6 cellular contexts compared by ENCODE assay signal in genomic region chr10:18445635-18446034, GRCh38.
DNase-seq lines count a peak whose midpoint lies in the region; ATAC-seq, FAIRE-seq and TF ChIP-seq lines count a peak whose summit lies in the region.
"Not testable (repeated sequence)": the region's sequence is repeated elsewhere in the genome, so short reads cannot be mapped to it uniquely, and the experiment has no call there.

No MANE protein-coding gene starts in this region.

- H3K27me3 Mint-ChIP-seq in endodermal cell (ENCODE audit: insufficient read depth), result not testable (repeated sequence)

- not testable (repeated sequence) for TF ChIP-seq EP300 in esophagus muscularis mucosa (IDR thresholded peaks at IDR 0.05); gastroesophageal sphincter (IDR thresholded peaks at IDR 0.05); HepG2 (IDR thresholded peaks at IDR 0.05; ENCODE audit: low read depth in 2 of 2, low read length in 2 of 2); HepG2 (CRISPR knock-in tag; IDR thresholded peaks at IDR 0.05; ENCODE audit: borderline replicate concordance)

- not testable (repeated sequence) for H3K79me2 ChIP-seq in HepG2 (ENCODE audit: insufficient read depth, low read length)

- H2AFZ ChIP-seq in HepG2 (ENCODE audit: low read length), result not testable (repeated sequence)

- not testable (repeated sequence) for H3K27me3 ChIP-seq in endodermal cell (ENCODE audit: control insufficient read depth, insufficient read depth, low read length, poor library complexity, severe bottlenecking); esophagus muscularis mucosa; gastroesophageal sphincter; left ventricle myocardium inferior (ENCODE audit: low read depth); HepG2 (ENCODE audit: control insufficient read depth in 1 of 2, insufficient read depth in 2 of 2, low read length in 2 of 2)

- not testable (repeated sequence) for H3K9ac ChIP-seq in endodermal cell (ENCODE audit: extremely low read depth, low read length, poor library complexity, severe bottlenecking); HepG2 (ENCODE audit: insufficient read depth, low read depth, low read length)

- H3K4me3 ChIP-seq in endodermal cell (ENCODE audit: low read length); esophagus muscularis mucosa; gastroesophageal sphincter; left ventricle myocardium inferior; HepG2 (replicated peaks in 1 of 3; ENCODE audit: insufficient read depth in 1 of 3, low read depth in 2 of 3, low read length in 3 of 3): not testable (repeated sequence)

- not testable (repeated sequence) for H3K9me3 ChIP-seq in endodermal cell (ENCODE audit: control insufficient read depth, low read length); esophagus muscularis mucosa; gastroesophageal sphincter; left ventricle myocardium inferior (replicated peaks); HepG2 (ENCODE audit: low read length)

- not testable (repeated sequence) for BruUV-seq in HepG2 (replicated peaks; lab: Mats Ljungman, UMichigan)

- not testable (repeated sequence) for H3K9me3 Mint-ChIP-seq in endodermal cell

- not testable (repeated sequence) for H3K36me3 Mint-ChIP-seq in endodermal cell (ENCODE audit: low read depth)

- ATAC-seq in gastroesophageal sphincter, HepG2: not testable (repeated sequence)

- not testable (repeated sequence) for H3K27ac Mint-ChIP-seq in endodermal cell

- in situ Hi-C loops in HepG2 (cut with HindIII; ENCODE audit: extremely low pct_ligation_motif_present, low pct_unique_long_range_greater_than_20kb), result not testable (repeated sequence)

- 81 to 84% methylated on average over 6 of the region's 6 CpGs for WGBS in endodermal cell (ENCODE audit: insufficient coverage in 1 of 2, insufficient read length in 1 of 2), 2 experiments
- WGBS in esophagus muscularis mucosa, result 90% methylated on average over 6 of the region's 6 CpGs
- WGBS in gastroesophageal sphincter (ENCODE audit: low coverage in 1 of 2), 2 donors, result 66 to 87% methylated on average over 4 to 5 of the region's 6 CpGs
- 19% methylated on average over 6 of the region's 6 CpGs for WGBS in HepG2 (ENCODE audit: low lambda C conversion rate)

- POLR2A ChIA-PET in HepG2 (lab: Yijun Ruan, JAX), result not testable (repeated sequence)

- H3K36me3 ChIP-seq in endodermal cell (ENCODE audit: control insufficient read depth, insufficient read depth, low read length); esophagus muscularis mucosa; gastroesophageal sphincter; left ventricle myocardium inferior; HepG2 (replicated peaks in 1 of 2; ENCODE audit: control insufficient read depth in 1 of 2, insufficient read depth in 2 of 2, low read length in 2 of 2): not testable (repeated sequence)

- DNase-seq in ecto neural progenitor cell (ENCODE audit: low spot score) (peak; percentile 3), endodermal cell (peak; percentile 22), esophagus muscularis mucosa (ENCODE audit: extremely low spot score) (peak; percentile 55)
- not testable (repeated sequence) for DNase-seq in left ventricle myocardium inferior; HepG2 (ENCODE audit: low spot score)

- H3K4me3 Mint-ChIP-seq in endodermal cell, result not testable (repeated sequence)

- not testable (repeated sequence) for H4K20me1 ChIP-seq in HepG2 (ENCODE audit: insufficient read depth, low read length)

- H3K27ac ChIP-seq in endodermal cell (ENCODE audit: low read depth, low read length); HepG2 (ENCODE audit: extremely low read length, insufficient read depth, low read length): not testable (repeated sequence)
- H3K27ac ChIP-seq in esophagus muscularis mucosa (replicated peaks in 1 of 4) (peak overlapping the region in 2 of 4 donors; percentile 5 to 45), gastroesophageal sphincter (peak overlapping the region in 3 of 4 donors; percentile 6 to 59 (median 22)), left ventricle myocardium inferior (replicated peaks) (peak overlapping the region; percentile 57)

- H3K4me1 ChIP-seq in endodermal cell (ENCODE audit: control insufficient read depth, insufficient read depth, low read length); HepG2 (ENCODE audit: insufficient read depth, low read length): not testable (repeated sequence)
- H3K4me1 ChIP-seq in esophagus muscularis mucosa (peaks cover 6 to 40% (median 32%) of the 10 kb centered on the region in 4 donors), gastroesophageal sphincter (peaks cover 0 to 41% (median 0%) of the 10 kb centered on the region in 3 donors), left ventricle myocardium inferior (peaks cover 70% of the 10 kb centered on the region)

- not testable (repeated sequence) for H3K4me1 Mint-ChIP-seq in endodermal cell

- FAIRE-seq in HepG2 (lab: Jason Lieb, UNC), result not testable (repeated sequence)

- not testable (repeated sequence) for H3K4me2 ChIP-seq in HepG2 (ENCODE audit: low read depth, low read length)

- not testable (repeated sequence) for TF ChIP-seq RAD21 in HepG2 (CRISPR knock-in tag; IDR thresholded peaks at IDR 0.05)

- CTCF ChIA-PET in HepG2 (lab: Yijun Ruan, JAX; ENCODE audit: low intra/inter-chr PET ratio, low total read pairs), result not testable (repeated sequence)

- intact Hi-C loops in esophagus muscularis mucosa (cut with DNase I); left ventricle myocardium inferior (cut with micrococcal nuclease); HepG2 (cut with micrococcal nuclease; ENCODE audit: unreplicated experiment): not testable (repeated sequence)

- not testable (repeated sequence) for TF ChIP-seq CTCF in endodermal cell (conservative IDR thresholded peaks at IDR 0.05); esophagus muscularis mucosa (IDR thresholded peaks at IDR 0.05); gastroesophageal sphincter (IDR thresholded peaks at IDR 0.05); left ventricle myocardium inferior (IDR thresholded peaks at IDR 0.05; ENCODE audit: borderline replicate concordance); HepG2 (CRISPR knock-in tag; IDR thresholded peaks at IDR 0.05)

- not testable (repeated sequence) for TF ChIP-seq POLR2A in esophagus muscularis mucosa (IDR thresholded peaks at IDR 0.05; ENCODE audit: low read depth); gastroesophageal sphincter (IDR thresholded peaks at IDR 0.05); HepG2 (IDR thresholded peaks at IDR 0.05; ENCODE audit: insufficient read depth in 1 of 2, low read depth in 2 of 2, low read length in 2 of 2)

TF ChIP-seq in HepG2, 621 proteins besides CTCF, POLR2A, EP300 and RAD21:
- TF ChIP-seq ATF7 (IDR thresholded peaks at IDR 0.05) (peak; percentile 83), CREB1 (IDR thresholded peaks at IDR 0.05) (peak; percentile 87)
- TF ChIP-seq ATF7, CREB1 (CRISPR knock-in tag; IDR thresholded peaks at IDR 0.05): not testable (repeated sequence)
